18 cellular contexts compared by ENCODE assay signal in genomic region chr5:123365163-123365562, GRCh38.
"Had no signal": no experiment of that assay in that cellular context is flagged by ENCODE, and none has a peak within 500 bp of the region (broad histone marks: within the 10 kb centered on the region; RNA-seq: fewer than 3 reads in every experiment).

No MANE protein-coding gene starts in this region.

- H3K27ac ChIP-seq: heart left ventricle, thyroid gland, vagina had no signal

- H3K4me3 ChIP-seq: heart left ventricle, thyroid gland, vagina had no signal

- H3K27me3 ChIP-seq: heart left ventricle, thyroid gland, vagina had no signal

- H3K4me3 Mint-ChIP-seq: activated CD4-positive, alpha-beta memory T cell treated with anti-CD3 and anti-CD28 coated beads, Interleukin-2, amount 10 ng/mL, durations not matched to agents 7 days and 5 days; activated naive CD8-positive, alpha-beta T cell treated with anti-CD3 and anti-CD28 coated beads for 36 hours; effector memory CD8-positive, alpha-beta T cell; naive B cell; stimulated activated memory B cell treated with anti-CD40 and anti-IgM and Interleukin-4, amounts not matched to agents 10 μg/mL and 1 μg/mL and 100 μg/mL, for 72 hours; WTC11 had no signal

- DNase-seq: activated CD4-positive, alpha-beta memory T cell treated with anti-CD3 and anti-CD28 coated beads, Interleukin-2, amount 10 ng/mL, durations not matched to agents 7 days and 5 days; activated CD4-positive, alpha-beta T cell treated with anti-CD3 and anti-CD28 coated beads for 4 hours; activated CD8-positive, alpha-beta memory T cell treated with anti-CD3 and anti-CD28 coated beads, Interleukin-2, amount 50 U/mL, for 4 hours; activated effector memory CD4-positive, alpha-beta T cell treated with anti-CD3 and anti-CD28 coated beads, Interleukin-2, amount 50 U/mL, for 16 hours; activated naive CD8-positive, alpha-beta T cell treated with anti-CD3 and anti-CD28 coated beads for 36 hours; activated T-cell treated with anti-CD3 and anti-CD28 coated beads, Interleukin-2, amount 50 U/mL, for 48 hours; cerebellar nuclear complex; dermis blood vessel endothelial cell; effector memory CD8-positive, alpha-beta T cell; foreskin melanocyte; heart left ventricle; left colon; naive B cell; T-helper 2 cell; thyroid gland had no signal

- H3K4me1 ChIP-seq: thyroid gland had no signal

- H3K9me3 ChIP-seq: heart left ventricle, thyroid gland, vagina had no signal

- H3K36me3 ChIP-seq: thyroid gland, vagina had no signal

- H3K4me1 Mint-ChIP-seq: activated CD4-positive, alpha-beta memory T cell treated with anti-CD3 and anti-CD28 coated beads, Interleukin-2, amount 10 ng/mL, durations not matched to agents 7 days and 5 days; activated naive CD8-positive, alpha-beta T cell treated with anti-CD3 and anti-CD28 coated beads for 36 hours; WTC11 had no signal

- H3K9me3 Mint-ChIP-seq: activated CD4-positive, alpha-beta memory T cell treated with anti-CD3 and anti-CD28 coated beads, Interleukin-2, amount 10 ng/mL, durations not matched to agents 7 days and 5 days; activated naive CD8-positive, alpha-beta T cell treated with anti-CD3 and anti-CD28 coated beads for 36 hours; effector memory CD8-positive, alpha-beta T cell; naive B cell; stimulated activated memory B cell treated with anti-CD40 and anti-IgM and Interleukin-4, amounts not matched to agents 10 μg/mL and 1 μg/mL and 100 μg/mL, for 72 hours; WTC11 had no signal

- H3K27me3 Mint-ChIP-seq: activated CD4-positive, alpha-beta memory T cell treated with anti-CD3 and anti-CD28 coated beads, Interleukin-2, amount 10 ng/mL, durations not matched to agents 7 days and 5 days; activated naive CD8-positive, alpha-beta T cell treated with anti-CD3 and anti-CD28 coated beads for 36 hours; effector memory CD8-positive, alpha-beta T cell; naive B cell; stimulated activated memory B cell treated with anti-CD40 and anti-IgM and Interleukin-4, amounts not matched to agents 10 μg/mL and 1 μg/mL and 100 μg/mL, for 72 hours had no signal

- H3K36me3 Mint-ChIP-seq: WTC11 had no signal

- H3K27ac Mint-ChIP-seq: activated CD4-positive, alpha-beta memory T cell treated with anti-CD3 and anti-CD28 coated beads, Interleukin-2, amount 10 ng/mL, durations not matched to agents 7 days and 5 days; activated naive CD8-positive, alpha-beta T cell treated with anti-CD3 and anti-CD28 coated beads for 36 hours; effector memory CD8-positive, alpha-beta T cell; stimulated activated memory B cell treated with anti-CD40 and anti-IgM and Interleukin-4, amounts not matched to agents 10 μg/mL and 1 μg/mL and 100 μg/mL, for 72 hours; WTC11 had no signal
